In the genomic region with DNA sequence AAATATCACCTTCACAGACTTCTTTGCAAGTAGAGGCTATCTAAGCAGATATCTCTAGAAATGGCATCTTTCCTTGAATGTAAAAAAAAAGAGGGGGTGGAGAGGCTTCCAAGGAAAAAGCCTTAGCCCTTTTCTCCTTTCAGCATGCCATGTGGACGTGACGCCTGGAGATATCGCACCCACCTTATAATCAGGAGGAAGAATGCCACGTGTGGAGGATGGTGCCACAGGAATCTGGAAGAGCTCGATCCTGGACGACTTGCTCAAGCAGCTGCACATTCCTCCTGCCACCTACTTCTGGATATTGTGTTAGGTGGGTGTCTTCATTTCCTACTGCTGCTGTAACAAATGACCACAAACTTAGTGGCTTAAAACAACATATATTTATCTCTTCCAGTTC, we compare ENCODE assay signal across 17 cellular contexts.
DNase-seq lines count a peak whose midpoint lies in the region; FAIRE-seq and TF ChIP-seq lines count a peak whose summit lies in the region.
"Had no signal": no experiment of that assay in that cellular context is flagged by ENCODE, and none has a peak within 500 bp of the region (broad histone marks: within the 10 kb centered on the region; RNA-seq: fewer than 3 reads in every experiment).

No MANE protein-coding gene starts in this region.

- H3K9ac ChIP-seq in BLaER1, result no peak overlapping the region

- H3K36me3 Mint-ChIP-seq in activated CD4-positive, alpha-beta memory T cell treated with anti-CD3 and anti-CD28 coated beads for 36 hours, result no peaks in the 10 kb centered on the region
- H3K36me3 Mint-ChIP-seq: brain had no signal

- no peak for FAIRE-seq in HTR-8/SVneo (lab: Jason Lieb, UNC)
- FAIRE-seq: GM12891 had no signal

- no peaks in the 10 kb centered on the region for H4K20me1 ChIP-seq in BLaER1

- peak; percentile 22 for DNase-seq in SJCRH30
- peak; percentile 83 for DNase-seq in epithelial cell of esophagus (ENCODE audit: low read depth)
- peak in 7 of 10 donors; percentile 24 to 87 (median 63) for DNase-seq in posterior cingulate gyrus
- no peak for DNase-seq in ACHN
- DNase-seq in activated CD4-positive, alpha-beta memory T cell treated with anti-CD3 and anti-CD28 coated beads for 36 hours, result no peak
- DNase-seq in NCI-H2081 (lab: John Stamatoyannopoulos, UW), result no peak
- DNase-seq in HTR-8/SVneo (ENCODE audit: insufficient read length, low spot score), result no peak
- DNase-seq: activated CD4-positive, alpha-beta T cell treated with anti-CD3 and anti-CD28 coated beads for 4 hours; activated naive CD4-positive, alpha-beta T cell treated with anti-CD3 and anti-CD28 coated beads for 36 hours; effector CD4-positive, alpha-beta T cell; NCI-H187; NCI-H510A; stimulated activated naive CD8-positive, alpha-beta T cell treated with anti-CD3 and anti-CD28 coated beads, Interleukin-15, Interleukin-2, amounts not matched to agents 100 U/mL and 50 U/mL, for 24 hours; T1000 had no signal

- H3K4me3 Mint-ChIP-seq in activated CD4-positive, alpha-beta memory T cell treated with anti-CD3 and anti-CD28 coated beads for 36 hours, result no peak overlapping the region
- H3K4me3 Mint-ChIP-seq: activated naive CD4-positive, alpha-beta T cell treated with anti-CD3 and anti-CD28 coated beads for 36 hours had no signal

- H3K36me3 ChIP-seq in BLaER1 (no peaks in the 10 kb centered on the region), SJCRH30 (no peaks in the 10 kb centered on the region)

- no peak for TF ChIP-seq CTCF in epithelial cell of esophagus (IDR thresholded peaks at IDR 0.05; ENCODE audit: insufficient read depth, low read depth, low read length, missing control alignments)

- no peak overlapping the region for H3K27ac Mint-ChIP-seq in activated CD4-positive, alpha-beta memory T cell treated with anti-CD3 and anti-CD28 coated beads for 36 hours
- H3K27ac Mint-ChIP-seq: activated naive CD4-positive, alpha-beta T cell treated with anti-CD3 and anti-CD28 coated beads for 36 hours had no signal

- no peaks in the 10 kb centered on the region for H3K27me3 Mint-ChIP-seq in activated CD4-positive, alpha-beta memory T cell treated with anti-CD3 and anti-CD28 coated beads for 36 hours

- H3K4me1 ChIP-seq in BLaER1 (peaks cover 17% of the 10 kb centered on the region), SJCRH30 (peaks cover 24% of the 10 kb centered on the region)

- in situ Hi-C loops in ACHN (cut with HindIII; ENCODE audit: low pct_ligation_motif_present, low pct_unique_long_range_greater_than_20kb, low sequenced_read_pairs), result no loop called here

- no peaks in the 10 kb centered on the region for H3K9me3 Mint-ChIP-seq in activated CD4-positive, alpha-beta memory T cell treated with anti-CD3 and anti-CD28 coated beads for 36 hours
- H3K9me3 Mint-ChIP-seq: activated naive CD4-positive, alpha-beta T cell treated with anti-CD3 and anti-CD28 coated beads for 36 hours had no signal

- no peaks in the 10 kb centered on the region for H3K4me1 Mint-ChIP-seq in activated CD4-positive, alpha-beta memory T cell treated with anti-CD3 and anti-CD28 coated beads for 36 hours (ENCODE audit: low read depth)

- POLR2A ChIA-PET in activated CD4-positive, alpha-beta memory T cell treated with anti-CD3 and anti-CD28 coated beads for 36 hours (lab: Charles Lee), result no interaction called here

- intact Hi-C loops in posterior cingulate gyrus (cut with DNase I), result no loop called here
- intact Hi-C loops in activated CD4-positive, alpha-beta memory T cell treated with anti-CD3 and anti-CD28 coated beads for 36 hours (cut with micrococcal nuclease), result no loop called here

- H3K27ac ChIP-seq in BLaER1 (no peak overlapping the region), SJCRH30 (no peak overlapping the region; the same call in 1 of the 2 replicates)

- CTCF ChIA-PET in activated CD4-positive, alpha-beta memory T cell treated with anti-CD3 and anti-CD28 coated beads for 36 hours (lab: Charles Lee), result no interaction called here

- H3K4me3 ChIP-seq in BLaER1 (no peak overlapping the region), SJCRH30 (no peak overlapping the region), epithelial cell of esophagus (ENCODE audit: low read length) (no peak overlapping the region)

- no peaks in the 10 kb centered on the region for H3K27me3 ChIP-seq in BLaER1
- no peaks in the 10 kb centered on the region for H3K27me3 ChIP-seq in SJCRH30

- H3K4me2 ChIP-seq in BLaER1, result peak overlapping the region; percentile 43; the same call in 1 of the 2 replicates

- H3K9me3 ChIP-seq in BLaER1, result no peaks in the 10 kb centered on the region
- no peaks in the 10 kb centered on the region for H3K9me3 ChIP-seq in SJCRH30 (replicated peaks)

Comparison
In these comparisons a context has a peak if more than half of its experiments do, and no peak if none do; other contexts are left out.
1. DNase-seq: peak in SJCRH30 (2 of 2), epithelial cell of esophagus (single experiment) and posterior cingulate gyrus (7 of 10); none in ACHN (single experiment), activated CD4-positive, alpha-beta memory T cell treated with anti-CD3 and anti-CD28 coated beads for 36 hours (single experiment), NCI-H2081 (0 of 2) and HTR-8/SVneo (single experiment).